In genomic region chr13:32245555-32245954, GRCh38 we compare ENCODE assay signal across 9 cellular contexts.
"Had no signal": no experiment of that assay in that cellular context is flagged by ENCODE, and none has a peak within 500 bp of the region (broad histone marks: within the 10 kb centered on the region; RNA-seq: fewer than 3 reads in every experiment).

No MANE protein-coding gene starts in this region.

- H3K36me3 ChIP-seq: HAP-1 had no signal

- DNase-seq: GM23248, GOT3, H7, H9, HCEC 1CT, HFFc6 had no signal

- H3K4me3 ChIP-seq: GM23248, GM23338, HAP-1 had no signal

- H3K4me3 Mint-ChIP-seq: GM23338, H9, HFFc6 had no signal

- H3K27ac ChIP-seq: GM23248 had no signal

- H3K27ac Mint-ChIP-seq: GM23338, HFFc6 had no signal

- H3K9ac ChIP-seq: GM23248 had no signal

- H3K9me3 Mint-ChIP-seq: GM23338, H9, HFFc6 had no signal

- H3K4me1 ChIP-seq: HAP-1 had no signal

- H3K4me2 ChIP-seq: GM23338 had no signal

- FAIRE-seq: H54 had no signal

- H3K9me3 ChIP-seq: HAP-1 had no signal

- H2AFZ ChIP-seq: GM23248, GM23338 had no signal
